In genomic region chr13:111153279-111153976, GRCh38 we compare ENCODE assay signal across 1 cellular context.
TF ChIP-seq lines count a peak whose summit lies in the region.

No MANE protein-coding gene starts in this region.

TF ChIP-seq in HepG2, 621 proteins besides CTCF, POLR2A, EP300 and RAD21 (continued from another document and continues in another):
- TF ChIP-seq ARHGAP35 (CRISPR knock-in tag; IDR thresholded peaks at IDR 0.05; ENCODE audit: borderline replicate concordance) (no peak; the same call in 1 of the 2 replicates), RCOR2 (CRISPR knock-in tag; IDR thresholded peaks at IDR 0.05) (no peak), ZNF816 (CRISPR knock-in tag; IDR thresholded peaks at IDR 0.05; ENCODE audit: borderline replicate concordance) (peak; percentile 63; the same call in 1 of the 2 replicates), SMAD9 (CRISPR knock-in tag; IDR thresholded peaks at IDR 0.05) (no peak), HCFC1 (IDR thresholded peaks at IDR 0.05; ENCODE audit: low read depth, low read length) (peak; percentile 71), SP1 (IDR thresholded peaks at IDR 0.05) (no peak), SP1 (CRISPR knock-in tag; IDR thresholded peaks at IDR 0.05) (peak; percentile 58), ZNF101 (CRISPR knock-in tag; IDR thresholded peaks at IDR 0.05; ENCODE audit: borderline replicate concordance, low read depth) (peak; percentile 47; the same call in 1 of the 2 replicates), NR2F2 (IDR thresholded peaks at IDR 0.05; ENCODE audit: borderline replicate concordance, low read depth) (no peak; the same call in 1 of the 2 replicates), ZNF317 (CRISPR knock-in tag; IDR thresholded peaks at IDR 0.05) (0 out of 2 replicates have a peak, but pooled peaks have one; percentile 17), ZSCAN25 (CRISPR knock-in tag; IDR thresholded peaks at IDR 0.05) (peak; percentile 79), ZNF260 (CRISPR knock-in tag; IDR thresholded peaks at IDR 0.05; ENCODE audit: borderline replicate concordance, low read depth) (no peak), ATF2 (CRISPR knock-in tag; IDR thresholded peaks at IDR 0.05) (peak; percentile 72; the same call in 1 of the 2 replicates), FOSL1 (CRISPR knock-in tag; IDR thresholded peaks at IDR 0.05; ENCODE audit: borderline replicate concordance) (no peak), HNRNPK (IDR thresholded peaks at IDR 0.05; ENCODE audit: low read depth, low read length, poor library complexity, severe bottlenecking) (no peak), ZNF563 (CRISPR knock-in tag; IDR thresholded peaks at IDR 0.05) (peak; percentile 60; the same call in 1 of the 2 replicates), RERE (CRISPR knock-in tag; IDR thresholded peaks at IDR 0.05; ENCODE audit: low read depth) (no peak), ZNF138 (CRISPR knock-in tag; IDR thresholded peaks at IDR 0.05; ENCODE audit: low read depth) (no peak), ZNF280D (CRISPR knock-in tag; IDR thresholded peaks at IDR 0.05) (0 out of 2 replicates have a peak, but pooled peaks have one; percentile 70), HDAC1 (CRISPR knock-in tag; IDR thresholded peaks at IDR 0.05) (peak; percentile 98), JDP2 (CRISPR knock-in tag; IDR thresholded peaks at IDR 0.05; ENCODE audit: borderline replicate concordance) (no peak), ZNF207 (IDR thresholded peaks at IDR 0.05; ENCODE audit: borderline replicate concordance) (no peak), SNAPC4 (CRISPR knock-in tag; IDR thresholded peaks at IDR 0.05) (no peak), PLSCR1 (CRISPR knock-in tag; IDR thresholded peaks at IDR 0.05; ENCODE audit: borderline replicate concordance) (no peak), NR2F1 (CRISPR knock-in tag; IDR thresholded peaks at IDR 0.05) (no peak), NFIC (IDR thresholded peaks at IDR 0.05; ENCODE audit: low read length) (no peak), MEIS2 (CRISPR knock-in tag; IDR thresholded peaks at IDR 0.05) (peak; percentile 84), ZNF772 (CRISPR knock-in tag; IDR thresholded peaks at IDR 0.05) (peak; percentile 74; the same call in 1 of the 2 replicates), SNAPC2 (CRISPR knock-in tag; IDR thresholded peaks at IDR 0.05) (no peak), ZNF343 (CRISPR knock-in tag; IDR thresholded peaks at IDR 0.05) (no peak), ZNF143 (CRISPR knock-in tag; IDR thresholded peaks at IDR 0.05) (peak; percentile 49; the same call in 1 of the 2 replicates), FOXC1 (CRISPR knock-in tag; IDR thresholded peaks at IDR 0.05; ENCODE audit: borderline replicate concordance) (no peak; the same call in 1 of the 2 replicates), EZH2 (conservative IDR thresholded peaks at IDR 0.05; ENCODE audit: low read depth, low read length) (no peak), ZNF281 (CRISPR knock-in tag; IDR thresholded peaks at IDR 0.05; ENCODE audit: borderline replicate concordance) (no peak), HMGXB4 (CRISPR knock-in tag; IDR thresholded peaks at IDR 0.05; ENCODE audit: borderline replicate concordance in 1 of 2, low read depth in 1 of 2) (peak; percentile 93 to 94), E2F2 (CRISPR knock-in tag; IDR thresholded peaks at IDR 0.05; ENCODE audit: borderline replicate concordance) (0 out of 2 replicates have a peak, but pooled peaks have one; percentile 17)
